In the genomic region with DNA sequence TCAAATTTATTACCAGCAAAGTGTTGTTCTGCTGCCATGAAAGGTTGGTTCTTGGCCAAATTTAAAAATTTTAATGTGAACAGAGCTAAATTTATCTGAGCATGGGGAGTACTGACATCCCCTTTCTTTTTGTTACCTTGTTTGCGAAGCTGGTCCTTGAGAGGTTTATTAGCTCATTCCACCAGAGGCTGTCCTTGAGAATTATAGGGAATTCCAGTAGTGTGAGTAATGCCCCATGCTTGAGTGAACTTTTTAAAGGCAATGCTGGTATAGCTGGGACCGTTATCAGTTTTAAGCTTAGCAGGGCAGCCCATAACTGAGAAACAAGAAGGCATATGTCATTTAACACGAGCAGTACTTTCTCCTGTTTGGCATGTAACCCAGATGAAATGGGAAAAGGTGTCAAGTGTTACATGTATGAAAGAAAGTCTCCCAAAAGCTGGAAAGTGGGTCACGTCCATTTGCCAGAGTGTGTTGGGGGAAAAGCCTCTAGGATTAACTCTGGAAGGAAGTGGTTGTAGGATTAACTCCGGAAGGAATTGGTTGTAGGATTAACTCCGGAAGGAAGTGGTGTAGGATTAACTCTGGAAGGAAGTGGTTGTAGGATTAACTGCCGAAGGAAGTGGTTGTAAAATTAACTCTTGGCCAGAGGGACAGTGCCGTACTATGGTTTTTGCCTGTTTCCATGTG, we compare ENCODE assay signal across 1 cellular context.
TF ChIP-seq lines count a peak whose summit lies in the region.

No MANE protein-coding gene starts in this region.

TF ChIP-seq in K562, 482 proteins besides CTCF, POLR2A, EP300 and RAD21:
- TF ChIP-seq, protein P1, sequence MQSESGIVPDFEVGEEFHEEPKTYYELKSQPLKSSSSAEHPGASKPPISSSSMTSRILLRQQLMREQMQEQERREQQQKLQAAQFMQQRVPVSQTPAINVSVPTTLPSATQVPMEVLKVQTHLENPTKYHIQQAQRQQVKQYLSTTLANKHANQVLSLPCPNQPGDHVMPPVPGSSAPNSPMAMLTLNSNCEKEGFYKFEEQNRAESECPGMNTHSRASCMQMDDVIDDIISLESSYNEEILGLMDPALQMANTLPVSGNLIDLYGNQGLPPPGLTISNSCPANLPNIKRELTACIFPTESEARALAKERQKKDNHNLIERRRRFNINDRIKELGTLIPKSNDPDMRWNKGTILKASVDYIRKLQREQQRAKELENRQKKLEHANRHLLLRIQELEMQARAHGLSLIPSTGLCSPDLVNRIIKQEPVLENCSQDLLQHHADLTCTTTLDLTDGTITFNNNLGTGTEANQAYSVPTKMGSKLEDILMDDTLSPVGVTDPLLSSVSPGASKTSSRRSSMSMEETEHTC (IDR thresholded peaks at IDR 0.05), result no peak
- TF ChIP-seq U2AF2 (optimal IDR thresholded peaks at IDR 0.05; ENCODE audit: low read depth, low read length) (no peak), MAZ (CRISPR knock-in tag; conservative IDR thresholded peaks at IDR 0.05 in 1 of 2, IDR thresholded peaks at IDR 0.05 in 1 of 2) (no peak), NELFE (IDR thresholded peaks at IDR 0.05; ENCODE audit: insufficient read depth, insufficient read length) (no peak), NR2C1 (IDR thresholded peaks at IDR 0.05) (no peak; the same call in 1 of the 2 replicates), NR2C1 (tag; IDR thresholded peaks at IDR 0.05) (0 out of 2 replicates have a peak, but pooled peaks have one; percentile 24), ZNF766 (CRISPR knock-in tag; conservative IDR thresholded peaks at IDR 0.05) (0 out of 2 replicates have a peak, but pooled peaks have one; percentile 28), BDP1 (IDR thresholded peaks at IDR 0.05; ENCODE audit: insufficient read depth, insufficient read length) (no peak), SREBF1 (IDR thresholded peaks at IDR 0.05; ENCODE audit: borderline replicate concordance, low read depth, low read length) (no peak), SPI1 (IDR thresholded peaks at IDR 0.05; ENCODE audit: borderline replicate concordance, low read depth, low read length) (0 out of 2 replicates have a peak, but pooled peaks have one; percentile 10), COPS2 (conservative IDR thresholded peaks at IDR 0.05) (no peak), NR4A1 (CRISPR knock-in tag; IDR thresholded peaks at IDR 0.05) (no peak), NR4A1 (tag; IDR thresholded peaks at IDR 0.05) (no peak)
